In the genomic region with DNA sequence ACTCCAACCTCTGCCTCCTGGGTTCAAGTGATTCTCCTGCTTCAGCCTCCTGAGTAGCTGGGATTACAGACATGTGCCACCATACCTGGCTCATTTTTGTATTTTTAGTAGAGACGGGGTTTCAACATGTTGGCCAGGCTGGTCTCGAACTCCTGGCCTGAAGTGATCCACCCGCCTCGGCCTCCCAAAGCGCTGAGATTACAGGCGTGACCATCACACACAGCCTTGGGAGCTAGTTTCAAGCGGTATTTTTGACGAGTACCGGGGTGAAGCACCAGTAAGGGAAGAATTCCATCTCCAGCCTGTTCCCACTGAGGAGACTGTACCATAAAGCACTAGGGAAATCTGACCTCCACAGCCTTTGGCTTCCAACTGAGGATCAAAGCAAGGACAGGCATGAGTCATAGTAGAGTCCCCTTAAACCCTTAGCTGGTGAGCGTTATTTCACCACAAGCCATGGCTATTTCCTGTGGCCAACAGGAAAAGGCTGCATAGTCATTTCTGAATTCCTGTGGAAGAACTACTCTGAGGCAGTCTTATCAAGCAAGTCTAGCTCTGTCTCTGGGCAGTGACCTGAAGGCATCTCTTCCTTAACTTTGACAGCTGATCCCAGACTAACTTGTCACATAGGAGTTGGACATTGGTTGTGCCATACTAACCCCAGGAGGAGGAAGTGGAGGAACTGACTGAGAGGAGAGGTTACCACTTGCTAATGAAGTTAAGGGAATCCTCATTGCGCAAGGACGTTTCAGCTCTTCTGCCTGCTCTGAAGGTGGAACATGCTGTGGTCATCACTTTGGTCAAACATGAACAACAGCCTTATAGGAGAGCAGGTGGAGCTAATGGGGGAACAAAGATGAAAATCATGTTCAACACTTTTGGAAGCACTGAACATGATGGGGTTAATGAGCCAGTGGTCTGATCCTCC, we compare ENCODE assay signal across 8 cellular contexts.
DNase-seq lines count a peak whose midpoint lies in the region; ATAC-seq and TF ChIP-seq lines count a peak whose summit lies in the region.

No MANE protein-coding gene starts in this region.

- in situ Hi-C loops in HAP-1 (cut with MboI; ENCODE audit: low sequenced_read_pairs): loop anchor here (10.0 kb wide), 1 partner anchor 141 kb away; no protein-coding TSS in a partner anchor

- H3K27me3 ChIP-seq in HL-60 (ENCODE audit: insufficient read depth, poor library complexity, severe bottlenecking): no peaks in the 10 kb centered on the region
- H3K27me3 ChIP-seq in right lobe of liver: no peaks in the 10 kb centered on the region
- H3K27me3 ChIP-seq in HAP-1 (ENCODE audit: low read depth): no peaks in the 10 kb centered on the region

- peak overlapping the region; percentile 55 for H3K27ac Mint-ChIP-seq in activated T-helper 1 cell treated with anti-CD3 and anti-CD28 coated beads, Interleukin-12 subunit alpha, Interleukin-12 subunit beta, Interleukin-2, Interleukin-4 antibody, amounts not matched to agents 30 ng/mL and 10 ng/mL and 1 ng/mL, durations not matched to agents 14 hours and 24 hours and 36 hours

- no peaks in the 10 kb centered on the region for H3K36me3 ChIP-seq in right lobe of liver
- H3K36me3 ChIP-seq in HAP-1 (replicated peaks): no peaks in the 10 kb centered on the region

- no peaks in the 10 kb centered on the region for H3K27me3 Mint-ChIP-seq in activated T-helper 1 cell treated with anti-CD3 and anti-CD28 coated beads, Interleukin-12 subunit alpha, Interleukin-12 subunit beta, Interleukin-2, Interleukin-4 antibody, amounts not matched to agents 30 ng/mL and 10 ng/mL and 1 ng/mL, durations not matched to agents 14 hours and 24 hours and 36 hours (ENCODE audit: insufficient read depth)

- H3K27ac ChIP-seq in HL-60 (replicated peaks) (peak overlapping the region; percentile 52), right lobe of liver (peak overlapping the region in 1 of 3 donors; percentile 18)

- TF ChIP-seq CTCF in HL-60 (IDR thresholded peaks at IDR 0.05; ENCODE audit: insufficient read depth, low read length): no peak
- no peak for TF ChIP-seq CTCF in right lobe of liver (IDR thresholded peaks at IDR 0.05)

- no peak overlapping the region for H3K4me3 Mint-ChIP-seq in activated T-helper 1 cell treated with anti-CD3 and anti-CD28 coated beads, Interleukin-12 subunit alpha, Interleukin-12 subunit beta, Interleukin-2, Interleukin-4 antibody, amounts not matched to agents 30 ng/mL and 10 ng/mL and 1 ng/mL, durations not matched to agents 14 hours and 24 hours and 36 hours

- H3K4me1 Mint-ChIP-seq in activated T-helper 1 cell treated with anti-CD3 and anti-CD28 coated beads, Interleukin-12 subunit alpha, Interleukin-12 subunit beta, Interleukin-2, Interleukin-4 antibody, amounts not matched to agents 30 ng/mL and 10 ng/mL and 1 ng/mL, durations not matched to agents 14 hours and 24 hours and 36 hours (ENCODE audit: low read depth): peaks cover 35% of the 10 kb centered on the region

- no peaks in the 10 kb centered on the region for H3K9me3 ChIP-seq in right lobe of liver
- no peaks in the 10 kb centered on the region for H3K9me3 ChIP-seq in HAP-1

- H3K9me3 Mint-ChIP-seq in activated T-helper 1 cell treated with anti-CD3 and anti-CD28 coated beads, Interleukin-12 subunit alpha, Interleukin-12 subunit beta, Interleukin-2, Interleukin-4 antibody, amounts not matched to agents 30 ng/mL and 10 ng/mL and 1 ng/mL, durations not matched to agents 14 hours and 24 hours and 36 hours: no peaks in the 10 kb centered on the region

- intact Hi-C loops in activated T-helper 1 cell treated with anti-CD3 and anti-CD28 coated beads, Interleukin-12 subunit alpha, Interleukin-12 subunit beta, Interleukin-2, Interleukin-4 antibody, amounts not matched to agents 30 ng/mL and 10 ng/mL and 1 ng/mL, durations not matched to agents 14 hours and 24 hours and 36 hours (cut with micrococcal nuclease): no loop called here
- intact Hi-C loops in right lobe of liver (cut with DNase I): no loop called here

- TF ChIP-seq POLR2A in right lobe of liver (IDR thresholded peaks at IDR 0.05): no peak

- H3K36me3 Mint-ChIP-seq in activated T-helper 1 cell treated with anti-CD3 and anti-CD28 coated beads, Interleukin-12 subunit alpha, Interleukin-12 subunit beta, Interleukin-2, Interleukin-4 antibody, amounts not matched to agents 30 ng/mL and 10 ng/mL and 1 ng/mL, durations not matched to agents 14 hours and 24 hours and 36 hours (ENCODE audit: low read depth): peaks cover 1% of the 10 kb centered on the region

- H3K4me1 ChIP-seq in right lobe of liver (peaks cover 0 to 27% (median 2%) of the 10 kb centered on the region in 4 donors), HAP-1 (peaks cover 8% of the 10 kb centered on the region)

- ATAC-seq in right lobe of liver: peak; percentile 44 to 64 (median 51)

- no peak overlapping the region for H3K4me3 ChIP-seq in HL-60 (replicated peaks; ENCODE audit: insufficient read depth, low read length)
- H3K4me3 ChIP-seq in right lobe of liver: no peak overlapping the region
- no peak overlapping the region for H3K4me3 ChIP-seq in HAP-1

- WGBS in right lobe of liver (ENCODE audit: insufficient coverage, low coverage, low lambda C conversion rate, missing lambda C conversion rate): 69% methylated on average over 9 of the region's 12 CpGs

- DNase-seq in Daoy (ENCODE audit: low read depth): peak; percentile 93
- DNase-seq in HL-60 (ENCODE audit: low read depth in 1 of 2, low spot score in 1 of 2): peak; percentile 85 to 93
- peak; percentile 11 for DNase-seq in activated T-helper 1 cell treated with anti-CD3 and anti-CD28 coated beads, Interleukin-12 subunit alpha, Interleukin-12 subunit beta, Interleukin-2, Interleukin-4 antibody, amounts not matched to agents 30 ng/mL and 10 ng/mL and 1 ng/mL, durations not matched to agents 14 hours and 24 hours and 36 hours (ENCODE audit: low spot score)
- DNase-seq in right lobe of liver: no peak
- DNase-seq in C1 segment of cervical spinal cord (lab: John Stamatoyannopoulos, UW): no peak
- DNase-seq in HAP-1 (ENCODE audit: low spot score in 2 of 2): no peak
- no peak for DNase-seq in occipital lobe (lab: John Stamatoyannopoulos, UW)
- no peak for DNase-seq in NCI-H1694 treated with DMSO at 0.1 percent for 48 hours (lab: John Stamatoyannopoulos, UW)

Comparison
In these comparisons a context has a peak if more than half of its experiments do, and no peak if none do; other contexts are left out.
1. DNase-seq: peak in Daoy (single experiment), HL-60 (2 of 2) and activated T-helper 1 cell treated with anti-CD3 and anti-CD28 coated beads, Interleukin-12 subunit alpha, Interleukin-12 subunit beta, Interleukin-2, Interleukin-4 antibody, amounts not matched to agents 30 ng/mL and 10 ng/mL and 1 ng/mL, durations not matched to agents 14 hours and 24 hours and 36 hours (single experiment); none in right lobe of liver (0 of 3), C1 segment of cervical spinal cord (0 of 14), HAP-1 (0 of 2), occipital lobe (single experiment) and NCI-H1694 treated with DMSO at 0.1 percent for 48 hours (single experiment).